Comparison of ENCODE assay signal across 14 cellular contexts in genomic region chr14:76186318-76187027, GRCh38. TPM values are rescaled to one million over a fixed set of nuclear protein-coding genes. Genes with fewer than 3 reads are reported as not detected.
A peak's percentile ranks its signal among the peaks of the same experiment; 100 is the strongest.
DNase-seq lines count a peak whose midpoint lies in the region; ATAC-seq and TF ChIP-seq lines count a peak whose summit lies in the region.
"Had no signal": no experiment of that assay in that cellular context is flagged by ENCODE, and none has a peak within 500 bp of the region (broad histone marks: within the 10 kb centered on the region; RNA-seq: fewer than 3 reads in every experiment).

No MANE protein-coding gene starts in this region.

- WGBS in spleen, 5 donors: 75 to 83% (median 81%) methylated on average over 4 of the region's 4 CpGs

- no peak overlapping the region for H3K4me3 ChIP-seq in spleen
- H3K4me3 ChIP-seq: BLaER1 treated with 17β-estradiol and CSF1 and Interleukin-3, amounts not matched to agents 10 nM and 100 nM; suprapubic skin had no signal

- peaks cover 0 to 37% (median 19%) of the 10 kb centered on the region in 6 donors for H3K4me1 ChIP-seq in spleen

- H3K27me3 ChIP-seq in spleen (replicated peaks in 1 of 7): no peaks in the 10 kb centered on the region
- H3K27me3 ChIP-seq: BLaER1 treated with 17β-estradiol and CSF1 and Interleukin-3, amounts not matched to agents 10 nM and 100 nM; suprapubic skin had no signal

- H3K36me3 ChIP-seq in spleen: peaks cover 0 to 92% (median 31%) of the 10 kb centered on the region in 6 donors

- no peaks in the 10 kb centered on the region for H3K9me3 ChIP-seq in spleen
- H3K9me3 ChIP-seq: BLaER1 treated with 17β-estradiol and CSF1 and Interleukin-3, amounts not matched to agents 10 nM and 100 nM; suprapubic skin had no signal

- no peak for TF ChIP-seq CTCF in GM10266 (IDR thresholded peaks at IDR 0.05; ENCODE audit: control insufficient read depth, insufficient read depth, low read depth, missing control alignments)
- no peak for TF ChIP-seq CTCF in spleen (IDR thresholded peaks at IDR 0.05 in 8 of 11, conservative IDR thresholded peaks at IDR 0.05 in 3 of 11)

- intact Hi-C loops in spleen (cut with DNase I; ENCODE audit: low total_unique reads): no loop called here

- ATAC-seq in GM18861 (IDR thresholded peaks at IDR 0.05; ENCODE audit: unreplicated experiment): peak; percentile 39
- peak; percentile 89 for ATAC-seq in HG02798 (IDR thresholded peaks at IDR 0.05; ENCODE audit: poor library complexity, unreplicated experiment)
- no peak for ATAC-seq in GM19455 (IDR thresholded peaks at IDR 0.05; ENCODE audit: unreplicated experiment)
- ATAC-seq: left cardiac atrium had no signal

- no peak overlapping the region for H3K27ac ChIP-seq in spleen
- H3K27ac ChIP-seq: BLaER1 treated with 17β-estradiol and CSF1 and Interleukin-3, amounts not matched to agents 10 nM and 100 nM; suprapubic skin had no signal

- no peak for TF ChIP-seq POLR2A in spleen (IDR thresholded peaks at IDR 0.05)

- peak; percentile 15 for DNase-seq in GM10266 (ENCODE audit: extremely low spot score)
- peak; percentile 14 for DNase-seq in NCI-H69 (lab: John Stamatoyannopoulos, UW)
- no peak for DNase-seq in iPS-NIHi11 (ENCODE audit: low spot score)
- DNase-seq in NCI-H2081 treated with DMSO at 0.1 percent for 48 hours (lab: John Stamatoyannopoulos, UW): no peak
- no peak for DNase-seq in spleen
- DNase-seq: aorta; effector CD4-positive, alpha-beta T cell; left cardiac atrium; MM.1S had no signal

RNA-seq across cellular contexts. Expression of gene GPATCH2L, which starts 34.8 kb away (rescaled TPM):
- total RNA-seq in spleen: 10 to 100 TPM; 51.5 to 96.5 (median 74.5) TPM
- 1 to 10 TPM; 3.5 to 5.2 (median 4.0) TPM for polyA plus RNA-seq in spleen

Comparison
In these comparisons a context has a peak if more than half of its experiments do, and no peak if none do; other contexts are left out.
1. DNase-seq: peak in GM10266 (single experiment) and NCI-H69 (single experiment); none in iPS-NIHi11 (single experiment), NCI-H2081 treated with DMSO at 0.1 percent for 48 hours (single experiment) and spleen (single experiment).